In the genomic region with DNA sequence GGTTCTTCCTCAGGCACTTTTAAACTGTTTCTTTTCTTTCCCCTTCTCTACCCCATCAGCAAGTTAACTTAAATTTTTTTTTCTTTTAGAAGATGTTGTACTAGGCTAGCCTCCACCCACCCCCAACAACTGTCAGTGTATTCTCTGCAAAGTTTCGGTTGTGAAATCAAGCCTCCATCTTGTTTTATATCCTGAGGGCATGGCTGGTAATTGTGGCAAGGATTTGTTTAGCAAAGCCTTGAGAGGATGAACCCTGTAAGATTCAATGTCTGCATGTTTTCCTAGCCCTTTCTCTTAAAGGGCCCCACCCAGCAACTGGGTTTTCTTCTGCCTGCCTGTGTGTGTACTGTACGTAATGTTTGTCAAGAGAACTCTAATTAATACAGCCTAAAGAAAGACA, we compare ENCODE assay signal across 20 cellular contexts.
"Had no signal": no experiment of that assay in that cellular context is flagged by ENCODE, and none has a peak within 500 bp of the region (broad histone marks: within the 10 kb centered on the region; RNA-seq: fewer than 3 reads in every experiment).

No MANE protein-coding gene starts in this region.

- H3K4me3 Mint-ChIP-seq: naive thymus-derived CD4-positive, alpha-beta T cell; nephron progenitor cell; stimulated activated effector memory CD8-positive, alpha-beta T cell treated with anti-CD3 and anti-CD28 coated beads, Interleukin-12 subunit alpha, Interleukin-12 subunit beta, amount 100 ng/mL, for 72 hours; stimulated activated naive CD8-positive, alpha-beta T cell treated with anti-CD3 and anti-CD28 coated beads, Interleukin-15, Interleukin-2, amounts not matched to agents 100 ng/mL and 50 ng/mL, for 24 hours had no signal

- H3K36me3 ChIP-seq: esophagus muscularis mucosa, right lobe of liver, tibial artery, upper lobe of right lung, vagina had no signal

- H3K4me3 ChIP-seq: coronary artery, esophagus muscularis mucosa, psoas muscle, right lobe of liver, tibial artery, upper lobe of right lung, vagina had no signal

- H3K27ac ChIP-seq: coronary artery, esophagus muscularis mucosa, foreskin keratinocyte, psoas muscle, right lobe of liver, tibial artery, upper lobe of right lung, vagina had no signal

- H3K27me3 ChIP-seq: esophagus muscularis mucosa, foreskin keratinocyte, right lobe of liver, tibial artery, upper lobe of right lung, vagina had no signal

- H3K9me3 ChIP-seq: right lobe of liver, tibial artery, upper lobe of right lung, vagina had no signal

- H3K36me3 Mint-ChIP-seq: stimulated activated effector memory CD8-positive, alpha-beta T cell treated with anti-CD3 and anti-CD28 coated beads, Interleukin-12 subunit alpha, Interleukin-12 subunit beta, amount 100 ng/mL, for 72 hours had no signal

- H3K27me3 Mint-ChIP-seq: naive thymus-derived CD4-positive, alpha-beta T cell; stimulated activated naive CD8-positive, alpha-beta T cell treated with anti-CD3 and anti-CD28 coated beads, Interleukin-15, Interleukin-2, amounts not matched to agents 100 ng/mL and 50 ng/mL, for 24 hours had no signal

- H3K4me1 ChIP-seq: esophagus muscularis mucosa, foreskin keratinocyte, psoas muscle, right lobe of liver, tibial artery, upper lobe of right lung, vagina had no signal

- FAIRE-seq: islet of Langerhans had no signal

- DNase-seq: effector CD4-positive, alpha-beta T cell; head of caudate nucleus; hippocampal formation; kidney glomerular epithelial cell; naive thymus-derived CD4-positive, alpha-beta T cell; nephron progenitor cell; psoas muscle; retina; right lobe of liver; stimulated activated CD4-positive, alpha-beta T cell treated with anti-CD3 and anti-CD28 coated beads, Interleukin-4, amount 100 ng/mL, for 1 hour; stimulated activated CD8-positive, alpha-beta memory T cell treated with anti-CD3 and anti-CD28 coated beads, Interleukin-4, amount 100 ng/mL, for 48 hours; tibial artery; upper lobe of right lung had no signal

- H3K4me1 Mint-ChIP-seq: naive thymus-derived CD4-positive, alpha-beta T cell; nephron progenitor cell; stimulated activated effector memory CD8-positive, alpha-beta T cell treated with anti-CD3 and anti-CD28 coated beads, Interleukin-12 subunit alpha, Interleukin-12 subunit beta, amount 100 ng/mL, for 72 hours had no signal

- H3K27ac Mint-ChIP-seq: naive thymus-derived CD4-positive, alpha-beta T cell; nephron progenitor cell; stimulated activated effector memory CD8-positive, alpha-beta T cell treated with anti-CD3 and anti-CD28 coated beads, Interleukin-12 subunit alpha, Interleukin-12 subunit beta, amount 100 ng/mL, for 72 hours; stimulated activated naive CD8-positive, alpha-beta T cell treated with anti-CD3 and anti-CD28 coated beads, Interleukin-15, Interleukin-2, amounts not matched to agents 100 ng/mL and 50 ng/mL, for 24 hours had no signal
